34 cellular contexts compared by ENCODE assay signal in the genomic region with DNA sequence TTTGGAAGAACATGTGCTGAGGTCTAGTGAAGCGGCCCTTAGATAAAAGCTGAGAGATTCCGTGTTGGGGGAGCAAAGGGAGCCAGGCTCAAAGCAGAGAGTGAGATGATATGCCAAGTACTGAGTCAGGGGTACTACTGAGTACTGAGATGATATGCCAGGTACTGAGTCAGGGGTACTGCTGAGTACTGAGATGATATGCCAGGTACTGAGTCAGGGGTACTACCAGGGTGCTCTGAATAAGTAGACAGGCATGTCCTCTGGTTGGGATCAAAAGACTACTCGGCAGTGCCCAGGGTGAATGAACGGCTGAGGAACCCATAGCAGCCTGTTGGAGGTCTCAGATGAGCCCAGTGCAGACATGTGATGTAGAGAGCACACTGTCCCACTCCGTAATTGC.
"Had no signal": no experiment of that assay in that cellular context is flagged by ENCODE, and none has a peak within 500 bp of the region (broad histone marks: within the 10 kb centered on the region; RNA-seq: fewer than 3 reads in every experiment).

No MANE protein-coding gene starts in this region.

- H3K9me3 ChIP-seq: ovary, suprapubic skin, upper lobe of right lung had no signal

- FAIRE-seq: colon, endometrium, kidney, small intestine had no signal

- H3K4me3 Mint-ChIP-seq: activated CD4-positive, alpha-beta memory T cell treated with anti-CD3 and anti-CD28 coated beads, Interleukin-2, amount 10 ng/mL, durations not matched to agents 7 days and 5 days; activated CD4-positive, alpha-beta T cell treated with anti-CD3 and anti-CD28 coated beads, Interleukin-2, amount 10 ng/mL, durations not matched to agents 7 days and 5 days; activated naive CD4-positive, alpha-beta T cell treated with anti-CD3 and anti-CD28 coated beads, Interleukin-2, amount 50 U/mL, for 24 hours; activated naive CD8-positive, alpha-beta T cell treated with anti-CD3 and anti-CD28 coated beads, Interleukin-2, amount 50 U/mL, for 24 hours; activated T-cell treated with anti-CD3 and anti-CD28 coated beads, Interleukin-2, amount 50 U/mL, for 4 hours; mesothelial cell of epicardium; naive B cell; T-helper 17 cell; WTC11 had no signal

- H3K27me3 ChIP-seq: ovary, upper lobe of right lung had no signal

- H3K4me3 ChIP-seq: gastroesophageal sphincter, ovary, suprapubic skin, tibial artery, upper lobe of right lung had no signal

- H3K4me1 Mint-ChIP-seq: activated CD4-positive, alpha-beta memory T cell treated with anti-CD3 and anti-CD28 coated beads, Interleukin-2, amount 10 ng/mL, durations not matched to agents 7 days and 5 days; activated CD4-positive, alpha-beta T cell treated with anti-CD3 and anti-CD28 coated beads, Interleukin-2, amount 10 ng/mL, durations not matched to agents 7 days and 5 days; activated naive CD4-positive, alpha-beta T cell treated with anti-CD3 and anti-CD28 coated beads, Interleukin-2, amount 50 U/mL, for 24 hours; activated naive CD8-positive, alpha-beta T cell treated with anti-CD3 and anti-CD28 coated beads, Interleukin-2, amount 50 U/mL, for 24 hours; naive B cell; T-helper 17 cell had no signal

- DNase-seq: activated CD4-positive, alpha-beta memory T cell treated with anti-CD3 and anti-CD28 coated beads, Interleukin-2, amount 10 ng/mL, durations not matched to agents 7 days and 5 days; activated CD4-positive, alpha-beta T cell treated with anti-CD3 and anti-CD28 coated beads for 1 hour; activated CD4-positive, alpha-beta T cell treated with anti-CD3 and anti-CD28 coated beads, Interleukin-2, amount 10 ng/mL, durations not matched to agents 7 days and 5 days; activated naive CD8-positive, alpha-beta T cell treated with anti-CD3 and anti-CD28 coated beads, Interleukin-2, amount 50 U/mL, for 24 hours; activated T-cell treated with anti-CD3 and anti-CD28 coated beads, Interleukin-2, amount 50 U/mL, for 4 hours; amygdala; dermis blood vessel endothelial cell; effector CD4-positive, alpha-beta T cell; erythroblast; hippocampal formation; kidney; left colon; mammary epithelial cell; naive B cell; ovary; retina; stimulated activated CD4-positive, alpha-beta T cell treated with anti-CD3 and anti-CD28 coated beads, Interleukin-4, amount 100 ng/mL, for 4 hours; stimulated activated CD8-positive, alpha-beta memory T cell treated with anti-CD3 and anti-CD28 coated beads, Interleukin-4, amount 100 ng/mL, for 48 hours; stimulated activated naive CD4-positive, alpha-beta T cell; T-helper 17 cell; T1000; tibial artery; upper lobe of right lung had no signal

- ATAC-seq: activated naive CD8-positive, alpha-beta T cell treated with anti-CD3 and anti-CD28 coated beads, Interleukin-2, amount 50 U/mL, for 24 hours; activated T-cell treated with anti-CD3 and anti-CD28 coated beads, Interleukin-2, amount 50 U/mL, for 4 hours; gastroesophageal sphincter; sciatic nerve; T-helper 17 cell; upper lobe of right lung; WTC11 had no signal

- H3K27me3 Mint-ChIP-seq: activated CD4-positive, alpha-beta memory T cell treated with anti-CD3 and anti-CD28 coated beads, Interleukin-2, amount 10 ng/mL, durations not matched to agents 7 days and 5 days; activated CD4-positive, alpha-beta T cell treated with anti-CD3 and anti-CD28 coated beads, Interleukin-2, amount 10 ng/mL, durations not matched to agents 7 days and 5 days; activated naive CD4-positive, alpha-beta T cell treated with anti-CD3 and anti-CD28 coated beads, Interleukin-2, amount 50 U/mL, for 24 hours; activated naive CD8-positive, alpha-beta T cell treated with anti-CD3 and anti-CD28 coated beads, Interleukin-2, amount 50 U/mL, for 24 hours; naive B cell; T-helper 17 cell had no signal

- H3K36me3 ChIP-seq: gastroesophageal sphincter, ovary, suprapubic skin, tibial artery, upper lobe of right lung had no signal

- H3K27ac Mint-ChIP-seq: activated CD4-positive, alpha-beta memory T cell treated with anti-CD3 and anti-CD28 coated beads, Interleukin-2, amount 10 ng/mL, durations not matched to agents 7 days and 5 days; activated CD4-positive, alpha-beta T cell treated with anti-CD3 and anti-CD28 coated beads, Interleukin-2, amount 10 ng/mL, durations not matched to agents 7 days and 5 days; activated naive CD4-positive, alpha-beta T cell treated with anti-CD3 and anti-CD28 coated beads, Interleukin-2, amount 50 U/mL, for 24 hours; activated naive CD8-positive, alpha-beta T cell treated with anti-CD3 and anti-CD28 coated beads, Interleukin-2, amount 50 U/mL, for 24 hours; activated T-helper 2 cell treated with anti-CD3 and anti-CD28 coated beads, Interferon-gamma antibody, Interleukin-2, Interleukin-4, amounts not matched to agents 10 μg/mL and 5 μg/mL and 100 μg/mL, durations not matched to agents 14 hours and 24 hours and 36 hours; mesothelial cell of epicardium; naive B cell; progenitor cell of endocrine pancreas; T-helper 17 cell; WTC11 had no signal

- H3K4me1 ChIP-seq: gastroesophageal sphincter, tibial artery, upper lobe of right lung had no signal

- H3K27ac ChIP-seq: gastroesophageal sphincter, ovary, suprapubic skin, tibial artery, upper lobe of right lung had no signal

- H3K9me3 Mint-ChIP-seq: activated naive CD4-positive, alpha-beta T cell treated with anti-CD3 and anti-CD28 coated beads, Interleukin-2, amount 50 U/mL, for 24 hours; WTC11 had no signal

- H3K36me3 Mint-ChIP-seq: naive B cell, WTC11 had no signal
